In genomic region chr10:15168296-15168780, GRCh38 we compare ENCODE assay signal across 1 cellular context.
TF ChIP-seq lines count a peak whose summit lies in the region.

Gene NMT2 (minus strand): TSS chr10:15168693. CDS start chr10:15168612, 81 bp downstream.

TF ChIP-seq in HepG2, 621 proteins besides CTCF, POLR2A, EP300 and RAD21 (continued from another document and continues in another):
- TF ChIP-seq ZNF687 (CRISPR knock-in tag; IDR thresholded peaks at IDR 0.05): peak; percentile 71
- no peak for TF ChIP-seq ZNF713 (CRISPR knock-in tag; IDR thresholded peaks at IDR 0.05)
- no peak; the same call in 1 of the 2 replicates for TF ChIP-seq PAX8 (CRISPR knock-in tag; IDR thresholded peaks at IDR 0.05; ENCODE audit: borderline replicate concordance)
- no peak for TF ChIP-seq HNRNPL (IDR thresholded peaks at IDR 0.05; ENCODE audit: low read depth, low read length)
- no peak for TF ChIP-seq SOX13 (IDR thresholded peaks at IDR 0.05)
- TF ChIP-seq SOX13 (CRISPR knock-in tag; conservative IDR thresholded peaks at IDR 0.05 in 1 of 2, IDR thresholded peaks at IDR 0.05 in 1 of 2): peak in 1 of 2 experiments; percentile 10; a peak in 1 of 4 replicates
- no peak for TF ChIP-seq SRSF1 (optimal IDR thresholded peaks at IDR 0.05; ENCODE audit: low read depth, low read length)
- TF ChIP-seq ZNF7 (CRISPR knock-in tag; IDR thresholded peaks at IDR 0.05): no peak
- no peak for TF ChIP-seq ZNF703 (CRISPR knock-in tag; IDR thresholded peaks at IDR 0.05; ENCODE audit: borderline replicate concordance)
- no peak; the same call in 1 of the 2 replicates for TF ChIP-seq ZNF362 (CRISPR knock-in tag; IDR thresholded peaks at IDR 0.05; ENCODE audit: borderline replicate concordance)
- TF ChIP-seq MAX (IDR thresholded peaks at IDR 0.05): peak; percentile 80
- no peak for TF ChIP-seq ZNF788 (CRISPR knock-in tag; IDR thresholded peaks at IDR 0.05; ENCODE audit: borderline replicate concordance)
- no peak for TF ChIP-seq GRHL1 (CRISPR knock-in tag; conservative IDR thresholded peaks at IDR 0.05)
- TF ChIP-seq MYPOP (CRISPR knock-in tag; IDR thresholded peaks at IDR 0.05): peak; percentile 5; the same call in 1 of the 2 replicates
- TF ChIP-seq NCOA2 (CRISPR knock-in tag; IDR thresholded peaks at IDR 0.05): no peak
- no peak for TF ChIP-seq DDIT3 (CRISPR knock-in tag; IDR thresholded peaks at IDR 0.05)
- TF ChIP-seq ZSCAN21 (CRISPR knock-in tag; IDR thresholded peaks at IDR 0.05; ENCODE audit: borderline replicate concordance): peak; percentile 79; the same call in 1 of the 2 replicates
- TF ChIP-seq ZNF790 (CRISPR knock-in tag; IDR thresholded peaks at IDR 0.05; ENCODE audit: borderline replicate concordance): peak; percentile 86; the same call in 1 of the 2 replicates
- TF ChIP-seq MED13 (CRISPR knock-in tag; IDR thresholded peaks at IDR 0.05): 0 out of 2 replicates have a peak, but pooled peaks have one; percentile 34
- no peak for TF ChIP-seq AKNA (CRISPR knock-in tag; IDR thresholded peaks at IDR 0.05; ENCODE audit: borderline replicate concordance)
- TF ChIP-seq ARNT2 (CRISPR knock-in tag; IDR thresholded peaks at IDR 0.05; ENCODE audit: low read depth): peak; percentile 74
- TF ChIP-seq FOXJ3 (CRISPR knock-in tag; IDR thresholded peaks at IDR 0.05; ENCODE audit: borderline replicate concordance): no peak
- TF ChIP-seq RNF2 (conservative IDR thresholded peaks at IDR 0.05; ENCODE audit: low read depth): no peak
- TF ChIP-seq ZNF275 (CRISPR knock-in tag; IDR thresholded peaks at IDR 0.05; ENCODE audit: borderline replicate concordance): peak; percentile 76; the same call in 1 of the 2 replicates
- TF ChIP-seq NFIC (IDR thresholded peaks at IDR 0.05; ENCODE audit: low read length): no peak
- TF ChIP-seq BRD4 (CRISPR knock-in tag; IDR thresholded peaks at IDR 0.05): peak; percentile 48; the same call in 1 of the 2 replicates
- no peak for TF ChIP-seq KDM3A (CRISPR knock-in tag; IDR thresholded peaks at IDR 0.05; ENCODE audit: low read depth)
- no peak for TF ChIP-seq ZSCAN22 (CRISPR knock-in tag; IDR thresholded peaks at IDR 0.05)
- TF ChIP-seq ZNF546 (CRISPR knock-in tag; conservative IDR thresholded peaks at IDR 0.05): no peak
- TF ChIP-seq YEATS4 (CRISPR knock-in tag; IDR thresholded peaks at IDR 0.05; ENCODE audit: borderline replicate concordance): peak; percentile 58; the same call in 1 of the 2 replicates
- no peak for TF ChIP-seq ZBTB46 (CRISPR knock-in tag; IDR thresholded peaks at IDR 0.05; ENCODE audit: borderline replicate concordance)
- no peak for TF ChIP-seq SMARCC2 (IDR thresholded peaks at IDR 0.05)
- peak; percentile 75; the same call in 1 of the 2 replicates for TF ChIP-seq HOXA9 (CRISPR knock-in tag; IDR thresholded peaks at IDR 0.05; ENCODE audit: borderline replicate concordance)
- TF ChIP-seq NR1H2 (CRISPR knock-in tag; IDR thresholded peaks at IDR 0.05; ENCODE audit: borderline replicate concordance, low read depth): peak; percentile 48; the same call in 1 of the 2 replicates
- TF ChIP-seq TFAP4 (IDR thresholded peaks at IDR 0.05; ENCODE audit: borderline replicate concordance, low read depth): no peak
- TF ChIP-seq FOSL1 (CRISPR knock-in tag; IDR thresholded peaks at IDR 0.05; ENCODE audit: borderline replicate concordance): no peak
- TF ChIP-seq ZNF776 (CRISPR knock-in tag; IDR thresholded peaks at IDR 0.05): peak; percentile 40; the same call in 1 of the 2 replicates
- TF ChIP-seq ZNF205 (CRISPR knock-in tag; IDR thresholded peaks at IDR 0.05): no peak
- TF ChIP-seq ZNF549 (CRISPR knock-in tag; IDR thresholded peaks at IDR 0.05): no peak
- no peak for TF ChIP-seq SMARCE1 (IDR thresholded peaks at IDR 0.05; ENCODE audit: borderline replicate concordance)
- no peak for TF ChIP-seq E2F1 (CRISPR knock-in tag; IDR thresholded peaks at IDR 0.05)
